In the genomic region with DNA sequence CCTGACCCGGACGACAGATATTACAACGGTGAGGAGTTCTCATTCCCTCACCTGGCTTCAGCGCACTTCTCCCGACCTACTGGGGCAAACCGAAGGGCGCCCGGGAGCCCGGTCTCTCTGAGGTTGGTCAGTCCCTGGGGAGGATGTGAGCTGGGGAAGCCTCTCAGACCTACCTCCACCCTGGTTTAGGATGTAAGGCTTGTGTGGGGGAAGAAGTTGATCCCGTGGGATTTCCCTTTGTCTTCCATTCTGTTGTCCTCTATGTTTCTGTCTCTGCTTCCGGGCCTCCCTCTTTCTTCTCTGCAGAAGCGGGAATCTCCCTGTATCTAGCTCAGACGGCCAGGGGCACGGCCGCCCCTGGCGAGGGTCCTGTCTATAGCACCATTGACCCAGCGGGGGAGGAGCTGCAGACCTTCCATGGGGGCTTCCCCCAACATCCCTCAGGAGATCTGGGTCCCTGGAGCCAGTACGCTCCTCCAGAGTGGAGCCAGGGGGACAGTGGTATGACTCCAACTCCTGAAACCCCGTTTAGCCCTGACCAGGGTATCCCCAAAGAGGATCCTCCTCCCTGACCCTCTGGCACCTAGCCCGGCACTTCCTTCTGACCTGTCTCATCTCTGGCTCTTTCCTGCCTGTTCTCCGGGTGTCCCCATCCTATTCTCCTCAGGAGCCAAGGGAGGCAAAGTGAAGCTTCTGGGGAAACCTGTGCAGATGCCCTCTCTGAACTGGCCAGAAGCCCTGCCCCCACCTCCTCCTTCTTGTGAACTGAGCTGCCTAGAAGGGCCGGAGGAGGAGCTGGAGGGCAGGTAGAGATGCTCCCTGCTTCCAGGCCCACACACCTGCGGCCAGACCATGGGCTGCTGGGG, we compare ENCODE assay signal across 9 cellular contexts.
DNase-seq lines count a peak whose midpoint lies in the region; ATAC-seq lines count a peak whose summit lies in the region.
"Had no signal": no experiment of that assay in that cellular context is flagged by ENCODE, and none has a peak within 500 bp of the region (broad histone marks: within the 10 kb centered on the region; RNA-seq: fewer than 3 reads in every experiment).

No MANE protein-coding gene starts in this region.

- H3K4me1 ChIP-seq in iPS-15b (ENCODE audit: control insufficient read depth, insufficient read depth, low read length) = peaks cover 4% of the 10 kb centered on the region

- H3K27ac Mint-ChIP-seq in activated naive CD8-positive, alpha-beta T cell = peak overlapping the region; percentile 92
- H3K27ac Mint-ChIP-seq in stimulated activated memory B cell treated with anti-CD40 and anti-IgM and Interleukin-4, amounts not matched to agents 10 μg/mL and 1 μg/mL and 100 μg/mL, for 72 hours = no peak overlapping the region

- peak overlapping the region; percentile 88 for H3K4me3 Mint-ChIP-seq in activated naive CD8-positive, alpha-beta T cell
- peak overlapping the region; percentile 77 for H3K4me3 Mint-ChIP-seq in stimulated activated memory B cell treated with anti-CD40 and anti-IgM and Interleukin-4, amounts not matched to agents 10 μg/mL and 1 μg/mL and 100 μg/mL, for 72 hours

- H3K27me3 ChIP-seq in iPS-15b (ENCODE audit: control insufficient read depth, insufficient read depth, low read length) = peaks cover 41% of the 10 kb centered on the region

- no peaks in the 10 kb centered on the region for H3K36me3 Mint-ChIP-seq in activated naive CD8-positive, alpha-beta T cell
- no peaks in the 10 kb centered on the region for H3K36me3 Mint-ChIP-seq in stimulated activated memory B cell treated with anti-CD40 and anti-IgM and Interleukin-4, amounts not matched to agents 10 μg/mL and 1 μg/mL and 100 μg/mL, for 72 hours

- DNase-seq in DMS53 (lab: John Stamatoyannopoulos, UW) (peak; percentile 8), DMS53 treated with DMSO at 0.1 percent for 48 hours (lab: John Stamatoyannopoulos, UW; ENCODE audit: unreplicated experiment) (no peak), cerebellar nuclear complex (lab: John Stamatoyannopoulos, UW) (no peak)
- DNase-seq: NCI-H226 had no signal

- H3K9me3 ChIP-seq in iPS-15b (ENCODE audit: control insufficient read depth, insufficient read depth, low read length) = no peaks in the 10 kb centered on the region

- H3K9me3 Mint-ChIP-seq in activated naive CD8-positive, alpha-beta T cell (ENCODE audit: low read depth) = no peaks in the 10 kb centered on the region
- H3K9me3 Mint-ChIP-seq in stimulated activated memory B cell treated with anti-CD40 and anti-IgM and Interleukin-4, amounts not matched to agents 10 μg/mL and 1 μg/mL and 100 μg/mL, for 72 hours = no peaks in the 10 kb centered on the region

- H3K9ac ChIP-seq in iPS-15b (ENCODE audit: low read depth, low read length) = no peak overlapping the region

- ATAC-seq in stimulated activated memory B cell treated with anti-CD40 and anti-IgM and Interleukin-4, amounts not matched to agents 10 μg/mL and 1 μg/mL and 100 μg/mL, for 72 hours = no peak
- no peak for ATAC-seq in HG03460 (IDR thresholded peaks at IDR 0.05; ENCODE audit: unreplicated experiment)
- no peak for ATAC-seq in GM19397 (IDR thresholded peaks at IDR 0.05; ENCODE audit: unreplicated experiment)

- H3K4me3 ChIP-seq in iPS-15b (ENCODE audit: low read depth, low read length) = peak overlapping the region; percentile 79

- peaks cover 11% of the 10 kb centered on the region for H3K4me1 Mint-ChIP-seq in activated naive CD8-positive, alpha-beta T cell (ENCODE audit: low read depth)
- H3K4me1 Mint-ChIP-seq in stimulated activated memory B cell treated with anti-CD40 and anti-IgM and Interleukin-4, amounts not matched to agents 10 μg/mL and 1 μg/mL and 100 μg/mL, for 72 hours = peaks cover 19% of the 10 kb centered on the region

- peaks cover 14% of the 10 kb centered on the region for H3K27me3 Mint-ChIP-seq in activated naive CD8-positive, alpha-beta T cell
- peaks cover 75% of the 10 kb centered on the region for H3K27me3 Mint-ChIP-seq in stimulated activated memory B cell treated with anti-CD40 and anti-IgM and Interleukin-4, amounts not matched to agents 10 μg/mL and 1 μg/mL and 100 μg/mL, for 72 hours

- no peaks in the 10 kb centered on the region for H3K36me3 ChIP-seq in iPS-15b (ENCODE audit: control insufficient read depth, insufficient read depth, low read length)
